ENCODE assay signal across 20 cellular contexts in the genomic region with DNA sequence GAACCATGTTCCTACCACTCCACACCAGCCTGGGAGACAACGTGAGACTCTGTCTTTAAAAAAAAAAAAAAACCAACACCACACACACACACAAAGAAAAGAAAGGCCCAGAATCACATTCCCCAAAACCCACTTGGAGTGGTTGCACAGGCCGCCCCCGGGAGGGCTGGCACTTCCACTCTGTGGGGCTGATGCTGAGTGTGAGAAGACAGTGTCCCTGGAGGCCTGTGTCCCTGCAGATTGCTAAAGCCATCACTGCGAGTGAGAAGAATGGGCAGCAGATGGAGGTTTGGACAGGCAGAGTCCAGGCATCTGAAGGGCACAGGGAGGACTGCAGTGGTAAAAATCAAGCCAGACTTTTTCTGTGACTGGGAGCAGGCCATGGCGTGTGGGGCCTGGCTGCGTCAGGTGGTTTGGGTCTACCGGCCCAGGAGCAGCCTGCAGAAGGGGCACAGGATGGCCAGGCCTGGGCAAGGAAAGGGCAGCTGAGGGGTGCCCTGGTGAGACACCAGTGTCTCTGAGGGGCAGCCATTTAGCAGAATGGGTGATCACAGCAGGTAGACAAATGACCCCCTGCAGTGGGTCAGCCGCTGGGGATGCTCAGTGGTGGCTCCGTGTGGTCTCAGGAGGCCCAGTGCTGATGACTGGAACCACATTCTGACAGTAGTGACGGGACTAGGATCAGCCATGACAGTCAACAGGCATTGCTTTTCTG. TPM values are rescaled to one million over a fixed set of nuclear protein-coding genes. Genes with fewer than 3 reads are reported as not detected.
DNase-seq lines count a peak whose midpoint lies in the region; ATAC-seq and TF ChIP-seq lines count a peak whose summit lies in the region.
"Had no signal": no experiment of that assay in that cellular context is flagged by ENCODE, and none has a peak within 500 bp of the region (broad histone marks: within the 10 kb centered on the region; RNA-seq: fewer than 3 reads in every experiment).

No MANE protein-coding gene starts in this region.

- H3K36me3 Mint-ChIP-seq in WTC11 (no peaks in the 10 kb centered on the region), neural crest cell (ENCODE audit: low read depth) (no peaks in the 10 kb centered on the region), type B pancreatic cell (peaks cover 2% of the 10 kb centered on the region)
- H3K36me3 Mint-ChIP-seq: CD14-positive monocyte, IgD-negative memory B cell had no signal

- CTCF ChIA-PET in WTC11 (lab: Charles Lee), result no interaction called here

- no peaks in the 10 kb centered on the region for H3K9me3 Mint-ChIP-seq in WTC11
- H3K9me3 Mint-ChIP-seq in neural crest cell, result peaks cover 4% of the 10 kb centered on the region
- H3K9me3 Mint-ChIP-seq in type B pancreatic cell, result peaks cover 2% of the 10 kb centered on the region
- H3K9me3 Mint-ChIP-seq: IgD-negative memory B cell had no signal

- DNase-seq in WTC11 (ENCODE audit: low spot score) (no peak), left lobe of liver (ENCODE audit: low spot score) (peak; percentile 28), neural crest cell (ENCODE audit: low read depth, low spot score) (no peak), type B pancreatic cell (ENCODE audit: extremely low spot score, unreplicated experiment) (peak; percentile 29), iPS-NIHi7 (ENCODE audit: extremely low spot score) (no peak), D341Med (ENCODE audit: low spot score) (no peak)
- DNase-seq: NCI-H1105 treated with DMSO at 0.1 percent for 48 hours; NCI-H2081; NCI-H2171; NCI-H345; NCI-H774; NK-92 treated with Interleukin-12 subunit alpha and Interleukin-12 subunit beta, amount 100 ng/mL, for 24 hours; Peyer's patch; SJCRH30 had no signal

- ATAC-seq in WTC11, result no peak
- ATAC-seq in left lobe of liver, result no peak
- no peak for ATAC-seq in esophagus mucosa
- ATAC-seq: HCT116 had no signal

- H3K27ac Mint-ChIP-seq in WTC11 (no peak overlapping the region), neural crest cell (ENCODE audit: unreplicated experiment) (peak overlapping the region; percentile 36), type B pancreatic cell (no peak overlapping the region)
- H3K27ac Mint-ChIP-seq: B cell, IgD-negative memory B cell had no signal

- TF ChIP-seq CTCF in WTC11 (IDR thresholded peaks at IDR 0.05) (no peak), neural crest cell (conservative IDR thresholded peaks at IDR 0.05) (no peak), type B pancreatic cell (conservative IDR thresholded peaks at IDR 0.05) (no peak)

- H3K4me3 Mint-ChIP-seq in WTC11 (no peak overlapping the region), neural crest cell (no peak overlapping the region), type B pancreatic cell (no peak overlapping the region)
- H3K4me3 Mint-ChIP-seq: B cell, IgD-negative memory B cell had no signal

- POLR2A ChIA-PET in WTC11 (lab: Charles Lee), result no interaction called here

- H3K4me1 Mint-ChIP-seq in WTC11 (peaks cover 9% of the 10 kb centered on the region), neural crest cell (peaks cover 6% of the 10 kb centered on the region), type B pancreatic cell (ENCODE audit: unreplicated experiment) (peaks cover 10% of the 10 kb centered on the region)
- H3K4me1 Mint-ChIP-seq: B cell, CD14-positive monocyte, IgD-negative memory B cell had no signal

- H3K27me3 Mint-ChIP-seq in WTC11 (ENCODE audit: low read depth) (no peaks in the 10 kb centered on the region; the same call in none of the 2 replicates), neural crest cell (ENCODE audit: low read depth) (peaks cover 3% of the 10 kb centered on the region), type B pancreatic cell (peaks cover 4% of the 10 kb centered on the region)

TF ChIP-seq in WTC11, 78 proteins besides CTCF, POLR2A, EP300 and RAD21:
- TF ChIP-seq, protein P1, sequence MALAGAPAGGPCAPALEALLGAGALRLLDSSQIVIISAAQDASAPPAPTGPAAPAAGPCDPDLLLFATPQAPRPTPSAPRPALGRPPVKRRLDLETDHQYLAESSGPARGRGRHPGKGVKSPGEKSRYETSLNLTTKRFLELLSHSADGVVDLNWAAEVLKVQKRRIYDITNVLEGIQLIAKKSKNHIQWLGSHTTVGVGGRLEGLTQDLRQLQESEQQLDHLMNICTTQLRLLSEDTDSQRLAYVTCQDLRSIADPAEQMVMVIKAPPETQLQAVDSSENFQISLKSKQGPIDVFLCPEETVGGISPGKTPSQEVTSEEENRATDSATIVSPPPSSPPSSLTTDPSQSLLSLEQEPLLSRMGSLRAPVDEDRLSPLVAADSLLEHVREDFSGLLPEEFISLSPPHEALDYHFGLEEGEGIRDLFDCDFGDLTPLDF (CRISPR knock-in tag; IDR thresholded peaks at IDR 0.05), result no peak
- TF ChIP-seq ATF1 (CRISPR knock-in tag; IDR thresholded peaks at IDR 0.05) (no peak), MXD4 (CRISPR knock-in tag; IDR thresholded peaks at IDR 0.05; ENCODE audit: borderline replicate concordance) (no peak), ZNF671 (CRISPR knock-in tag; IDR thresholded peaks at IDR 0.05) (no peak), ZNF423 (CRISPR knock-in tag; IDR thresholded peaks at IDR 0.05) (peak; percentile 9; the same call in 1 of the 2 replicates)

RNA-seq across cellular contexts. Expression of a gene that starts 13.1 kb away (rescaled TPM):
- total RNA-seq in WTC11 (2021) (5.8 to 11.8 TPM (median 6.8 TPM) in 3 replicates), left lobe of liver (12.7 TPM), neural crest cell (not detected in 2 replicates), type B pancreatic cell (ENCODE audit: low replicate concordance) (not detected in 2 replicates), esophagus mucosa (not detected)
- total RNA-seq: B cell, H1, Peyer's patch, SJCRH30 had no signal

RNA-seq across cellular contexts. Expression of a gene that starts 24.9 kb away (rescaled TPM):
- total RNA-seq in WTC11 (2021) (3.9 to 5.7 TPM (median 5.7 TPM) in 3 replicates), left lobe of liver (9.7 TPM), neural crest cell (not detected in 2 replicates), type B pancreatic cell (ENCODE audit: low replicate concordance) (not detected in 2 replicates), esophagus mucosa (0.44 TPM)
- total RNA-seq: B cell, H1, Peyer's patch, SJCRH30 had no signal

RNA-seq across cellular contexts. Expression of a gene that starts 45.6 kb away (rescaled TPM):
- 9.7 to 11.7 TPM (median 10.3 TPM) in 3 replicates for total RNA-seq in WTC11 (2021)
- total RNA-seq in left lobe of liver, result 16.8 TPM
- 22.9 and 26.7 TPM in 2 replicates for total RNA-seq in neural crest cell
- total RNA-seq in type B pancreatic cell (ENCODE audit: low replicate concordance), result 10.0 and 19.8 TPM in 2 replicates
- 4.3 TPM for total RNA-seq in esophagus mucosa

RNA-seq across cellular contexts. Expression of a gene that starts 57.5 kb away (rescaled TPM):
- 87.3 to 95.6 TPM (median 88.6 TPM) in 3 replicates for total RNA-seq in WTC11 (2021)
- total RNA-seq in left lobe of liver, result 39.2 TPM
- total RNA-seq in neural crest cell, result 63.8 and 64.0 TPM in 2 replicates
- 67.2 and 73.0 TPM in 2 replicates for total RNA-seq in type B pancreatic cell (ENCODE audit: low replicate concordance)
- 33.0 TPM for total RNA-seq in esophagus mucosa
- total RNA-seq: B cell had no signal

Comparison
In these comparisons a context has a peak if more than half of its experiments do, and no peak if none do; other contexts are left out.
1. DNase-seq: peak in left lobe of liver (single experiment) and type B pancreatic cell (single experiment); none in WTC11 (single experiment), neural crest cell (single experiment), iPS-NIHi7 (single experiment) and D341Med (single experiment).